Comparison of ENCODE assay signal across 8 cellular contexts in the genomic region with DNA sequence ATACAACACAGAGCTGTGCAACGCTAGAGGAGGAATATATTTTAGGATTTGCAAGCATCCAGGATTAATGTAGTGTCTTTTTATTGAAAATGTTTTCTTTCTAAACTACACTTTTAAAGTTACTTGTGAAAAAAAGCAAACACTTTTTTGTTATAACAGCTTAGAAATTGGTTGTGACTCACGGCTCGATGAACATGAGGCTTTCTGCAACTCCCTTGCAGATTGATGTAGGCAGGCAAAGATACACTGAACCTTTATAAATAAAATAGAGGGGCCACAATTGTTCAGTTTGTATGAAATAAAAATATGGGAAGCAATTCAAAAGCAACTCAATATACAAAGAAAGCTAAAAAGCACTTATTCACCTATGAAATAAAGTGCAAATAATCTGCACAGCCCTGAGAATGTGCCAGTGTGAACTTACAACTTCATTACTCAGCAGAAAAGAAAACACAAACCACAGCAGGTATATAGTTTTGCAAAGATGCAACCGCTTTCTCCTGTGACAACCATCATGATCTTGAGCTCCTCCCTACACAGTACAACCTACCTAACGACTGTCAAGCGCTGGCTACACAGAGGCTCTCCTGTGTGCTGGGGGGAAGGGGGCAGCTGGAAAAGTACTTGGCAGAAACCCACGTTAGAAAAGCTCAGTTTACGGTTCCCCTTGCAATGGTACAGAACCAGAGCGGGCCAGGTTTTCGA. TPM values are rescaled to one million over a fixed set of nuclear protein-coding genes. Genes with fewer than 3 reads are reported as not detected.
A peak's percentile ranks its signal among the peaks of the same experiment; 100 is the strongest.
DNase-seq lines count a peak whose midpoint lies in the region; ATAC-seq and TF ChIP-seq lines count a peak whose summit lies in the region.

No MANE protein-coding gene starts in this region.

- peaks cover 50% of the 10 kb centered on the region for H3K36me3 ChIP-seq in BE2C
- H3K36me3 ChIP-seq in Peyer's patch: peaks cover 0 to 45% (median 0%) of the 10 kb centered on the region in 3 donors

- peaks cover 15% of the 10 kb centered on the region for H3K36me3 Mint-ChIP-seq in endothelial cell (ENCODE audit: low read depth, unreplicated experiment)
- peaks cover 0 to 50% (median 8%) of the 10 kb centered on the region in 3 donors for H3K36me3 Mint-ChIP-seq in naive thymus-derived CD8-positive, alpha-beta T cell

- H3K9me3 ChIP-seq in BE2C (no peaks in the 10 kb centered on the region), Peyer's patch (no peaks in the 10 kb centered on the region)

- peak overlapping the region; percentile 96 to 98 (median 97) for H3K27ac ChIP-seq in Peyer's patch

- H3K27ac Mint-ChIP-seq in endothelial cell (ENCODE audit: unreplicated experiment): peak overlapping the region; percentile 89
- peak overlapping the region; percentile 68 to 98 (median 94) for H3K27ac Mint-ChIP-seq in naive thymus-derived CD8-positive, alpha-beta T cell

- H3K9me3 Mint-ChIP-seq in endothelial cell (ENCODE audit: unreplicated experiment): no peaks in the 10 kb centered on the region
- no peaks in the 10 kb centered on the region for H3K9me3 Mint-ChIP-seq in naive thymus-derived CD8-positive, alpha-beta T cell

- peaks cover 10% of the 10 kb centered on the region for H3K4me1 Mint-ChIP-seq in endothelial cell (ENCODE audit: unreplicated experiment)
- H3K4me1 Mint-ChIP-seq in naive thymus-derived CD8-positive, alpha-beta T cell: peaks cover 9 to 37% (median 29%) of the 10 kb centered on the region in 4 donors

- peak overlapping the region; percentile 97 for H3K4me3 Mint-ChIP-seq in endothelial cell (ENCODE audit: unreplicated experiment)
- peak overlapping the region; percentile 81 to 92 (median 88) for H3K4me3 Mint-ChIP-seq in naive thymus-derived CD8-positive, alpha-beta T cell

- no peaks in the 10 kb centered on the region for H3K27me3 ChIP-seq in BE2C
- H3K27me3 ChIP-seq in Peyer's patch: no peaks in the 10 kb centered on the region

- H3K27me3 Mint-ChIP-seq in endothelial cell (ENCODE audit: unreplicated experiment): peaks cover 3% of the 10 kb centered on the region
- H3K27me3 Mint-ChIP-seq in naive thymus-derived CD8-positive, alpha-beta T cell: no peaks in the 10 kb centered on the region

- POLR2A ChIA-PET in naive thymus-derived CD8-positive, alpha-beta T cell (lab: Charles Lee): interaction anchor here (0.6 to 1.8 kb wide), 12 partner anchors 25 to 175 kb away, joined by 3 to 7 read pairs (median 4); a partner anchor contains a TSS

- peak; percentile 1 for ATAC-seq in GM21717 (IDR thresholded peaks at IDR 0.05; ENCODE audit: unreplicated experiment)
- peak in 1 of 2 donors; percentile 20 for ATAC-seq in naive thymus-derived CD8-positive, alpha-beta T cell

- H3K4me3 ChIP-seq in BE2C (ENCODE audit: low read depth, low read length) (peak overlapping the region; percentile 98), Peyer's patch (peak overlapping the region; percentile 73 to 83 (median 78))

- TF ChIP-seq POLR2A in Peyer's patch (IDR thresholded peaks at IDR 0.05): no peak

- H3K4me1 ChIP-seq in BE2C: no peaks in the 10 kb centered on the region; the same call in 1 of the 2 replicates
- peaks cover 0 to 23% (median 0%) of the 10 kb centered on the region in 4 donors for H3K4me1 ChIP-seq in Peyer's patch

- DNase-seq in BE2C (peak; percentile 27), Peyer's patch (no peak), endothelial cell (ENCODE audit: low spot score) (no peak), NCI-H446 treated with DMSO at 0.1 percent for 48 hours (lab: John Stamatoyannopoulos, UW) (no peak), HCEC 1CT (no peak)
- DNase-seq in naive thymus-derived CD8-positive, alpha-beta T cell: peak in 1 of 10 donors; percentile 18
- DNase-seq in stimulated activated CD4-positive, alpha-beta T cell treated with anti-CD3 and anti-CD28 coated beads, Interleukin-12 subunit alpha, Interleukin-12 subunit beta, amount 100 ng/mL, for 4 hours: no peak

- TF ChIP-seq CTCF in BE2C (IDR thresholded peaks at IDR 0.05; ENCODE audit: low read depth, low read length): no peak
- no peak for TF ChIP-seq CTCF in Peyer's patch (IDR thresholded peaks at IDR 0.05)
- no peak for TF ChIP-seq CTCF in endothelial cell (IDR thresholded peaks at IDR 0.05; ENCODE audit: unreplicated experiment)

RNA-seq across cellular contexts. Expression of a gene that starts 0.9 kb away (rescaled TPM):
- polyA plus RNA-seq in BE2C (2012; ENCODE audit: insufficient read depth, insufficient read length, low read depth): 147 TPM
- 100 to 1,000 TPM in 3 of 4 donors, 10 to 100 TPM in 1; 87.6 to 440 (median 156) TPM for total RNA-seq in Peyer's patch
- 92.2 TPM for total RNA-seq in endothelial cell (ENCODE audit: unreplicated experiment)
- 100 to 1,000 TPM; 193 to 194 TPM for total RNA-seq in naive thymus-derived CD8-positive, alpha-beta T cell
- 10 to 100 TPM in 1 of 3 donors, 1 to 10 TPM in 2; 4.5 to 11.9 (median 7.2) TPM for polyA plus RNA-seq in naive thymus-derived CD8-positive, alpha-beta T cell

RNA-seq across cellular contexts. Expression of a gene that starts 6.3 kb away (rescaled TPM):
- 92.3 TPM for polyA plus RNA-seq in BE2C (2012; ENCODE audit: insufficient read depth, insufficient read length, low read depth)
- 100 to 1,000 TPM; 108 to 223 (median 166) TPM for total RNA-seq in Peyer's patch
- 72.3 TPM for total RNA-seq in endothelial cell (ENCODE audit: unreplicated experiment)
- total RNA-seq in naive thymus-derived CD8-positive, alpha-beta T cell: 10 to 100 TPM; 36.7 to 46.5 TPM
- polyA plus RNA-seq in naive thymus-derived CD8-positive, alpha-beta T cell: 10 to 100 TPM; 18.8 to 46.4 (median 34.4) TPM

RNA-seq across cellular contexts. Expression of a gene that starts 47.4 kb away (rescaled TPM):
- polyA plus RNA-seq in BE2C (2012; ENCODE audit: insufficient read depth, insufficient read length, low read depth): 29.9 TPM
- 10 to 100 TPM in 3 of 4 donors, 1 to 10 TPM in 1; 6.1 to 16.5 (median 11.4) TPM for total RNA-seq in Peyer's patch
- not detected for total RNA-seq in endothelial cell (ENCODE audit: unreplicated experiment)
- not detected for total RNA-seq in naive thymus-derived CD8-positive, alpha-beta T cell
- polyA plus RNA-seq in naive thymus-derived CD8-positive, alpha-beta T cell: not detected

RNA-seq across cellular contexts. Expression of a gene that starts 48.0 kb away (rescaled TPM):
- polyA plus RNA-seq in BE2C (2012; ENCODE audit: insufficient read depth, insufficient read length, low read depth): 5.1 TPM
- total RNA-seq in Peyer's patch: not detected
- total RNA-seq in endothelial cell (ENCODE audit: unreplicated experiment): not detected
- total RNA-seq in naive thymus-derived CD8-positive, alpha-beta T cell: not detected
- polyA plus RNA-seq in naive thymus-derived CD8-positive, alpha-beta T cell: under 1 TPM in 1 of 3 donors, not detected in 2; 0.71 TPM

RNA-seq across cellular contexts. Expression of a gene that starts 51.8 kb away (rescaled TPM):
- not detected for polyA plus RNA-seq in BE2C (2012; ENCODE audit: insufficient read depth, insufficient read length, low read depth)
- total RNA-seq in Peyer's patch (not detected), endothelial cell (ENCODE audit: unreplicated experiment) (not detected)
- not detected for total RNA-seq in naive thymus-derived CD8-positive, alpha-beta T cell
- polyA plus RNA-seq in naive thymus-derived CD8-positive, alpha-beta T cell: 1 to 10 TPM in 1 of 3 donors, not detected in 2; 1.7 TPM
